1 cellular context compared by ENCODE assay signal in the genomic region with DNA sequence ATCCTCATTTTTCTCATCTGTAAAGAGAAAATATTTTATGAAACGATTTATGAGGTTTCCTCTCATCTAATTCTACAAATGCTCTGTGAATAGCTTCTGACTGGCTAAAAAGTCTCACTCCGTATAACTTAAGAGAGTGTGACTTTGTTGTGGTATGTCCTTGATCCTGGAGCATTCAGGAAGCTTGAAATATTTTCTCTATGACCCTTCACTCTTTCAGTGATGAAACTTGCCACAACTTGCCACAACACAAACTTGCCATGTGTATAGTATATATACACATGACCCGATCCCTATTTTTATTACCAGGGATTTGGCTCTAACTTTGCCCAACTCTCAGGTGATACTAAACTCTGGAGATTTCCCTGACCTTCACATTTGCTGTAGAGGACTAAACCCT.
TF ChIP-seq lines count a peak whose summit lies in the region.

No MANE protein-coding gene starts in this region.

TF ChIP-seq in IMR-90, 13 proteins besides CTCF, POLR2A, EP300 and RAD21:
- TF ChIP-seq, protein P1, sequence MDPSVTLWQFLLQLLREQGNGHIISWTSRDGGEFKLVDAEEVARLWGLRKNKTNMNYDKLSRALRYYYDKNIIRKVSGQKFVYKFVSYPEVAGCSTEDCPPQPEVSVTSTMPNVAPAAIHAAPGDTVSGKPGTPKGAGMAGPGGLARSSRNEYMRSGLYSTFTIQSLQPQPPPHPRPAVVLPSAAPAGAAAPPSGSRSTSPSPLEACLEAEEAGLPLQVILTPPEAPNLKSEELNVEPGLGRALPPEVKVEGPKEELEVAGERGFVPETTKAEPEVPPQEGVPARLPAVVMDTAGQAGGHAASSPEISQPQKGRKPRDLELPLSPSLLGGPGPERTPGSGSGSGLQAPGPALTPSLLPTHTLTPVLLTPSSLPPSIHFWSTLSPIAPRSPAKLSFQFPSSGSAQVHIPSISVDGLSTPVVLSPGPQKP (IDR thresholded peaks at IDR 0.05; ENCODE audit: borderline replicate concordance, low read depth, low read length), result no peak
- TF ChIP-seq FOS (IDR thresholded peaks at IDR 0.05; ENCODE audit: low read depth, low read length) (no peak), NFE2L2 (IDR thresholded peaks at IDR 0.05; ENCODE audit: low read depth, low read length) (no peak)
